Comparison of ENCODE assay signal across 9 cellular contexts in the genomic region with DNA sequence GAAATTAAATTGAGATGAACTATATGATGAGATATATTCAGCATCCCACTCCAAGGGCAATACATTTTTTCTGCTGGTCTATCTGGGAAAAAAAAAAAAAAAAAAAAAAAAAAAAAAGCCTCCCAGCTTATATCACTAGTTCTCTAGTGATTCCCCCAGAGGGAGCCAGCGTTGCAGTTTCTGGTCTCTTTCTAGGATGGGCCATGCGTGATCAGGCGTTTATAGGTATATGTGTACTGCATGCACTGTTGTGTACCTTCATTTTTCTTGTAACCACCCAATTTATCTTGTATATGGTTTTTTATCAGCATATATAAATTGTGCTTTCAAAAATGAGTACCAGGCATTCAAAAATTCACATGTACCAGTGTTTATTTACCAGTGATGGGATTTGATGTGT. TPM values are rescaled to one million over a fixed set of nuclear protein-coding genes. Genes with fewer than 3 reads are reported as not detected.
DNase-seq lines count a peak whose midpoint lies in the region; ATAC-seq and TF ChIP-seq lines count a peak whose summit lies in the region.
"Had no signal": no experiment of that assay in that cellular context is flagged by ENCODE, and none has a peak within 500 bp of the region (broad histone marks: within the 10 kb centered on the region; RNA-seq: fewer than 3 reads in every experiment).

No MANE protein-coding gene starts in this region.

- TF ChIP-seq CTCF in VCaP (conservative IDR thresholded peaks at IDR 0.05) (peak; percentile 83), osteoblast (IDR thresholded peaks at IDR 0.05; ENCODE audit: extremely low read depth, low read depth, low read length) (peak; percentile 30)

- no peaks in the 10 kb centered on the region for H3K9me3 ChIP-seq in Karpas-422 (ENCODE audit: low read length)
- H3K9me3 ChIP-seq in osteoblast (ENCODE audit: low read depth, low read length), result no peaks in the 10 kb centered on the region

- H2AFZ ChIP-seq in Karpas-422 (ENCODE audit: low read length), result no peak overlapping the region
- H2AFZ ChIP-seq in osteoblast (ENCODE audit: low read length), result no peak overlapping the region

- H3K4me1 Mint-ChIP-seq in activated CD4-positive, alpha-beta T cell treated with anti-CD3 and anti-CD28 coated beads, Interleukin-2, amount 10 ng/mL, durations not matched to agents 7 days and 5 days, result no peaks in the 10 kb centered on the region

- no peaks in the 10 kb centered on the region for H3K79me2 ChIP-seq in Karpas-422 (ENCODE audit: low read length)
- no peaks in the 10 kb centered on the region for H3K79me2 ChIP-seq in osteoblast (ENCODE audit: insufficient read depth, low read length)

- H3K36me3 ChIP-seq in Karpas-422 (ENCODE audit: insufficient read depth, low read length), result no peaks in the 10 kb centered on the region
- H3K36me3 ChIP-seq in osteoblast (ENCODE audit: insufficient read depth, low read length), result no peaks in the 10 kb centered on the region

- H3K27ac ChIP-seq in Karpas-422 (ENCODE audit: low read length), result no peak overlapping the region
- H3K27ac ChIP-seq in VCaP, result no peak overlapping the region
- H3K27ac ChIP-seq in osteoblast (ENCODE audit: low read depth, low read length), result no peak overlapping the region

- ATAC-seq in GM19467 (IDR thresholded peaks at IDR 0.05; ENCODE audit: unreplicated experiment) (no peak), HG03460 (IDR thresholded peaks at IDR 0.05; ENCODE audit: unreplicated experiment) (no peak)

- no peak overlapping the region for H3K27ac Mint-ChIP-seq in activated CD4-positive, alpha-beta T cell treated with anti-CD3 and anti-CD28 coated beads, Interleukin-2, amount 10 ng/mL, durations not matched to agents 7 days and 5 days

- no peaks in the 10 kb centered on the region for H3K9me3 Mint-ChIP-seq in activated CD4-positive, alpha-beta T cell treated with anti-CD3 and anti-CD28 coated beads, Interleukin-2, amount 10 ng/mL, durations not matched to agents 7 days and 5 days

- peaks cover 2% of the 10 kb centered on the region for H3K27me3 Mint-ChIP-seq in activated CD4-positive, alpha-beta T cell treated with anti-CD3 and anti-CD28 coated beads, Interleukin-2, amount 10 ng/mL, durations not matched to agents 7 days and 5 days

- CTCF ChIA-PET in activated CD4-positive, alpha-beta T cell treated with anti-CD3 and anti-CD28 coated beads, Interleukin-2, amount 10 ng/mL, durations not matched to agents 7 days and 5 days (lab: Charles Lee), result no interaction called here

- no peak overlapping the region for H3K4me3 ChIP-seq in Karpas-422 (ENCODE audit: low read length)
- H3K4me3 ChIP-seq in osteoblast (ENCODE audit: insufficient read depth, low read length), result no peak overlapping the region

- no peak overlapping the region for H3K4me2 ChIP-seq in Karpas-422 (ENCODE audit: low read depth, low read length, poor library complexity, severe bottlenecking)
- H3K4me2 ChIP-seq in osteoblast (ENCODE audit: insufficient read depth, low read length), result no peak overlapping the region

- H3K9ac ChIP-seq in Karpas-422 (ENCODE audit: low read length), result no peak overlapping the region

- POLR2A ChIA-PET in activated CD4-positive, alpha-beta T cell treated with anti-CD3 and anti-CD28 coated beads, Interleukin-2, amount 10 ng/mL, durations not matched to agents 7 days and 5 days (lab: Charles Lee), result no interaction called here

- no peak overlapping the region for H3K4me3 Mint-ChIP-seq in activated CD4-positive, alpha-beta T cell treated with anti-CD3 and anti-CD28 coated beads, Interleukin-2, amount 10 ng/mL, durations not matched to agents 7 days and 5 days

- no peaks in the 10 kb centered on the region for H3K27me3 ChIP-seq in Karpas-422 (ENCODE audit: low read length)
- no peaks in the 10 kb centered on the region for H3K27me3 ChIP-seq in osteoblast (ENCODE audit: insufficient read depth, low read length)

- peak; percentile 13 for DNase-seq in activated CD4-positive, alpha-beta T cell treated with anti-CD3 and anti-CD28 coated beads, Interleukin-2, amount 10 ng/mL, durations not matched to agents 7 days and 5 days
- DNase-seq in activated CD4-positive, alpha-beta T cell treated with anti-CD3 and anti-CD28 coated beads, Interleukin-2, amount 50 U/mL, for 1 hour, result no peak
- DNase-seq in Karpas-422, result peak; percentile 78
- no peak for DNase-seq in osteoblast (ENCODE audit: insufficient read length, low spot score, missing footprints)
- DNase-seq in NCI-H1048 (lab: John Stamatoyannopoulos, UW), result no peak

- H4K20me1 ChIP-seq in Karpas-422 (ENCODE audit: insufficient read depth, low read depth, low read length) (no peaks in the 10 kb centered on the region), osteoblast (ENCODE audit: insufficient read depth, low read length) (no peaks in the 10 kb centered on the region)

- no peaks in the 10 kb centered on the region for H3K36me3 Mint-ChIP-seq in activated CD4-positive, alpha-beta T cell treated with anti-CD3 and anti-CD28 coated beads, Interleukin-2, amount 10 ng/mL, durations not matched to agents 7 days and 5 days (ENCODE audit: low read depth)

- no peaks in the 10 kb centered on the region for H3K9me2 ChIP-seq in Karpas-422 (replicated peaks; ENCODE audit: insufficient read depth, low read length)

- no peaks in the 10 kb centered on the region for H3K4me1 ChIP-seq in Karpas-422 (ENCODE audit: low read length)
- H3K4me1 ChIP-seq in osteoblast (ENCODE audit: insufficient read depth, low read length), result no peaks in the 10 kb centered on the region

RNA-seq across cellular contexts. Expression of a gene that starts 35.1 kb away (rescaled TPM):
- not detected for total RNA-seq in activated CD4-positive, alpha-beta T cell treated with anti-CD3 and anti-CD28 coated beads, Interleukin-2, amount 10 ng/mL, durations not matched to agents 7 days and 5 days
- not detected in 2 replicates for total RNA-seq in Karpas-422 (2014; rRNA removed; shearing (Covaris generic); ENCODE audit: low replicate concordance)
- not detected in 2 replicates for total RNA-seq in osteoblast
- total RNA-seq: T-helper 2 cell treated with Interferon-gamma antibody and Interleukin-4, amounts not matched to agents 100 ng/mL and 5 ng/mL, for 36 hours had no signal

Comparison
In these comparisons a context has a peak if more than half of its experiments do, and no peak if none do; other contexts are left out.
1. DNase-seq: peak in activated CD4-positive, alpha-beta T cell treated with anti-CD3 and anti-CD28 coated beads, Interleukin-2, amount 10 ng/mL, durations not matched to agents 7 days and 5 days (single experiment) and Karpas-422 (single experiment); none in activated CD4-positive, alpha-beta T cell treated with anti-CD3 and anti-CD28 coated beads, Interleukin-2, amount 50 U/mL, for 1 hour (single experiment), osteoblast (single experiment) and NCI-H1048 (single experiment).